In the genomic region with DNA sequence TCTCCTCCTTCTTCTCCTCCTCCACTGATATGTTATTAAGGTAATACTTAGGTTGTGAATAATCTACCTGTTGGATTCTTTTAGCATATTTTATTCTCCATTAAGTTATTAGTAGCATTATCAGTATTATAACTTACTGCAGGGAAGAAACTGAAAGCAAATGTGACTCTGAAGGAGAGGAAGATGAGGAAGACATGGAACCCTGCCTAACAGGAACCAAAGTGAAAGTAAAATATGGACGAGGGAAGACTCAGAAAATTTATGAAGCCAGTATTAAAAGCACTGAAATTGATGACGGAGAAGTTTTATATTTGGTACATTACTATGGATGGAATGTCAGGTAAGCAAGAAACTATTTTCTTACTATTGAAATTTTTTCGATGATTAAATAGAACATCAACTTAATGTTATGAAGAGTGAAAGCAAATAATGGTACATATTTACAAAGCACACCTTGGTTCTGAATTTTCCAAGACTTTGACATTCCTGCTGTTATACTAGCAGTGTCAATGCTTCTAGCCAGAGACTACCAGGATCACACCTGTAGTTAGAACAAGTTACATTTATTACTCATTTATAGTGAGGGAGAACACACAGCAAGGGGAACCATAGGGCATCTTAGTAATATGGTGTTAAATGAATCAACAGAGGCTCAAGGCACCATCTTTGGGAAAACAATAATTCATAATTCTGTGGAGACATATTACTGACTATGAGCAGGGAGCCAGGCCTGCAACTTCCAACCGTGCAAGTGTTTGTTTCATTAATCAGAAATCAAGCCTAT, we compare ENCODE assay signal across 9 cellular contexts. TPM values are rescaled to one million over a fixed set of nuclear protein-coding genes. Genes with fewer than 3 reads are reported as not detected.
DNase-seq lines count a peak whose midpoint lies in the region; ATAC-seq and TF ChIP-seq lines count a peak whose summit lies in the region.
"Had no signal": no experiment of that assay in that cellular context is flagged by ENCODE, and none has a peak within 500 bp of the region (broad histone marks: within the 10 kb centered on the region; RNA-seq: fewer than 3 reads in every experiment).

No MANE protein-coding gene starts in this region.

- peaks cover 47% of the 10 kb centered on the region for H3K36me3 ChIP-seq in suprapubic skin

- no peak for TF ChIP-seq EP300 in suprapubic skin (IDR thresholded peaks at IDR 0.05)

- H3K27me3 ChIP-seq in suprapubic skin, result no peaks in the 10 kb centered on the region

- WGBS in suprapubic skin, result 64% methylated on average over 4 of the region's 4 CpGs

- peak in 1 of 2 donors; percentile 71 for ATAC-seq in activated T-cell treated with anti-CD3 and anti-CD28 coated beads, Interleukin-2, amount 50 U/mL, for 72 hours (replicated peaks in 1 of 2)

- POLR2A ChIA-PET in activated CD4-positive, alpha-beta memory T cell treated with anti-CD3 and anti-CD28 coated beads, Interleukin-2, amount 10 ng/mL, durations not matched to agents 7 days and 5 days (lab: Charles Lee), result no interaction called here

- no peak for TF ChIP-seq POLR2A in suprapubic skin (IDR thresholded peaks at IDR 0.05)

- CTCF ChIA-PET in activated CD4-positive, alpha-beta memory T cell treated with anti-CD3 and anti-CD28 coated beads, Interleukin-2, amount 10 ng/mL, durations not matched to agents 7 days and 5 days (lab: Charles Lee), result no interaction called here

- H3K4me3 Mint-ChIP-seq in activated T-cell treated with anti-CD3 and anti-CD28 coated beads, Interleukin-2, amount 50 U/mL, for 72 hours, result peak overlapping the region; percentile 62 to 88
- peak overlapping the region; percentile 44 for H3K4me3 Mint-ChIP-seq in activated CD4-positive, alpha-beta memory T cell treated with anti-CD3 and anti-CD28 coated beads, Interleukin-2, amount 10 ng/mL, durations not matched to agents 7 days and 5 days
- H3K4me3 Mint-ChIP-seq in immature natural killer cell, result peak overlapping the region; percentile 60 to 80 (median 67)

- DNase-seq in activated T-cell treated with anti-CD3 and anti-CD28 coated beads, Interleukin-2, amount 50 U/mL, for 72 hours, result no peak
- no peak for DNase-seq in activated T-cell treated with anti-CD3 and anti-CD28 coated beads, Interleukin-2, amount 50 U/mL, for 48 hours
- DNase-seq in activated CD4-positive, alpha-beta memory T cell treated with anti-CD3 and anti-CD28 coated beads, Interleukin-2, amount 10 ng/mL, durations not matched to agents 7 days and 5 days, result no peak
- no peak for DNase-seq in immature natural killer cell
- no peak for DNase-seq in suprapubic skin (ENCODE audit: low spot score in 2 of 2)
- no peak for DNase-seq in NCI-H1694 (lab: John Stamatoyannopoulos, UW)
- DNase-seq in iPS-NIHi7 (ENCODE audit: extremely low spot score), result no peak
- DNase-seq in stimulated activated CD4-positive, alpha-beta T cell treated with anti-CD3 and anti-CD28 coated beads, Interleukin-4, amount 100 ng/mL, for 4 hours, result no peak
- DNase-seq: activated CD4-positive, alpha-beta T cell treated with anti-CD3 and anti-CD28 coated beads, Interleukin-2, amount 50 U/mL, for 4 hours had no signal

- no peaks in the 10 kb centered on the region for H3K9me3 ChIP-seq in suprapubic skin

- H3K9me3 Mint-ChIP-seq in activated T-cell treated with anti-CD3 and anti-CD28 coated beads, Interleukin-2, amount 50 U/mL, for 72 hours, result no peaks in the 10 kb centered on the region
- H3K9me3 Mint-ChIP-seq in activated CD4-positive, alpha-beta memory T cell treated with anti-CD3 and anti-CD28 coated beads, Interleukin-2, amount 10 ng/mL, durations not matched to agents 7 days and 5 days, result no peaks in the 10 kb centered on the region
- no peaks in the 10 kb centered on the region for H3K9me3 Mint-ChIP-seq in immature natural killer cell

- peak overlapping the region; percentile 96 for H3K27ac Mint-ChIP-seq in activated T-cell treated with anti-CD3 and anti-CD28 coated beads, Interleukin-2, amount 50 U/mL, for 72 hours
- H3K27ac Mint-ChIP-seq in activated CD4-positive, alpha-beta memory T cell treated with anti-CD3 and anti-CD28 coated beads, Interleukin-2, amount 10 ng/mL, durations not matched to agents 7 days and 5 days, result peak overlapping the region; percentile 33
- peak overlapping the region; percentile 73 to 88 (median 83) for H3K27ac Mint-ChIP-seq in immature natural killer cell

- H3K27ac ChIP-seq in suprapubic skin, result no peak overlapping the region

- H3K4me1 Mint-ChIP-seq in activated T-cell treated with anti-CD3 and anti-CD28 coated beads, Interleukin-2, amount 50 U/mL, for 72 hours (ENCODE audit: low read depth), result peaks cover 21% of the 10 kb centered on the region
- H3K4me1 Mint-ChIP-seq in activated CD4-positive, alpha-beta memory T cell treated with anti-CD3 and anti-CD28 coated beads, Interleukin-2, amount 10 ng/mL, durations not matched to agents 7 days and 5 days, result peaks cover 19% of the 10 kb centered on the region
- H3K4me1 Mint-ChIP-seq in immature natural killer cell, result peaks cover 16 to 32% of the 10 kb centered on the region in 2 donors

- peak overlapping the region; percentile 5 for H3K4me3 ChIP-seq in suprapubic skin

- H3K4me1 ChIP-seq in suprapubic skin, result no peaks in the 10 kb centered on the region

- peaks cover 9 to 25% of the 10 kb centered on the region in 2 donors for H3K36me3 Mint-ChIP-seq in activated T-cell treated with anti-CD3 and anti-CD28 coated beads, Interleukin-2, amount 50 U/mL, for 72 hours (ENCODE audit: insufficient read depth in 2 of 2)
- H3K36me3 Mint-ChIP-seq in activated CD4-positive, alpha-beta memory T cell treated with anti-CD3 and anti-CD28 coated beads, Interleukin-2, amount 10 ng/mL, durations not matched to agents 7 days and 5 days (ENCODE audit: low read depth), result peaks cover 55% of the 10 kb centered on the region
- peaks cover 18 to 42% (median 20%) of the 10 kb centered on the region in 3 donors for H3K36me3 Mint-ChIP-seq in immature natural killer cell

- no peak for TF ChIP-seq CTCF in suprapubic skin (IDR thresholded peaks at IDR 0.05)

- H3K27me3 Mint-ChIP-seq in activated T-cell treated with anti-CD3 and anti-CD28 coated beads, Interleukin-2, amount 50 U/mL, for 72 hours (ENCODE audit: low read depth), result no peaks in the 10 kb centered on the region
- no peaks in the 10 kb centered on the region for H3K27me3 Mint-ChIP-seq in activated CD4-positive, alpha-beta memory T cell treated with anti-CD3 and anti-CD28 coated beads, Interleukin-2, amount 10 ng/mL, durations not matched to agents 7 days and 5 days
- H3K27me3 Mint-ChIP-seq in immature natural killer cell (ENCODE audit: low read depth in 3 of 3), result peaks cover 0 to 5% (median 0%) of the 10 kb centered on the region in 3 donors

RNA-seq across cellular contexts. Expression of a gene that starts 42.0 kb away (rescaled TPM):
- not detected for total RNA-seq in activated T-cell treated with anti-CD3 and anti-CD28 coated beads, Interleukin-2, amount 50 U/mL, for 72 hours
- not detected for total RNA-seq in activated CD4-positive, alpha-beta memory T cell treated with anti-CD3 and anti-CD28 coated beads, Interleukin-2, amount 10 ng/mL, durations not matched to agents 7 days and 5 days
- polyA plus RNA-seq in immature natural killer cell, result 1 to 10 TPM in 1 of 3 donors, not detected in 2; 3.7 TPM
- total RNA-seq in suprapubic skin, result 1 to 10 TPM in 1 of 4 donors, not detected in 3; 2.7 TPM

RNA-seq across cellular contexts. Expression of a gene that starts 55.4 kb away (rescaled TPM):
- 10 to 100 TPM; 33.9 to 42.2 TPM for total RNA-seq in activated T-cell treated with anti-CD3 and anti-CD28 coated beads, Interleukin-2, amount 50 U/mL, for 72 hours
- total RNA-seq in activated CD4-positive, alpha-beta memory T cell treated with anti-CD3 and anti-CD28 coated beads, Interleukin-2, amount 10 ng/mL, durations not matched to agents 7 days and 5 days, result 10 to 100 TPM; 37.9 to 41.7 TPM
- 10 to 100 TPM in 2 of 3 donors, 1 to 10 TPM in 1; 2.6 to 29.9 (median 13.3) TPM for polyA plus RNA-seq in immature natural killer cell
- total RNA-seq in suprapubic skin, result 10 to 100 TPM; 11.0 to 42.2 (median 14.4) TPM

Comparison
In these comparisons a context has a peak if more than half of its experiments do, and no peak if none do; other contexts are left out.
1. H3K27ac Mint-ChIP-seq: peak in every context shown above with its lines; median percentile 96 in activated T-cell treated with anti-CD3 and anti-CD28 coated beads, Interleukin-2, amount 50 U/mL, for 72 hours; 83 in immature natural killer cell; 33 in activated CD4-positive, alpha-beta memory T cell treated with anti-CD3 and anti-CD28 coated beads, Interleukin-2, amount 10 ng/mL, durations not matched to agents 7 days and 5 days.